In genomic region chr3:197796087-197796486, GRCh38 we compare ENCODE assay signal across 35 cellular contexts. TPM values are rescaled to one million over a fixed set of nuclear protein-coding genes. Genes with fewer than 3 reads are reported as not detected.
A peak's percentile ranks its signal among the peaks of the same experiment; 100 is the strongest.
DNase-seq lines count a peak whose midpoint lies in the region; ATAC-seq and TF ChIP-seq lines count a peak whose summit lies in the region.
"Had no signal": no experiment of that assay in that cellular context is flagged by ENCODE, and none has a peak within 500 bp of the region (broad histone marks: within the 10 kb centered on the region; RNA-seq: fewer than 3 reads in every experiment).

No MANE protein-coding gene starts in this region.

- H2AFZ ChIP-seq in PC-9 (no peak overlapping the region), mesenchymal stem cell (ENCODE audit: low read depth, low read length) (no peak overlapping the region)

- no peaks in the 10 kb centered on the region for H3K79me1 ChIP-seq in mesenchymal stem cell (replicated peaks; ENCODE audit: low read length, poor library complexity, severe bottlenecking)

- no peak overlapping the region for H2BK12ac ChIP-seq in mesenchymal stem cell (ENCODE audit: low read length in 2 of 2)

- H3K27me3 ChIP-seq in CD8-positive, alpha-beta T cell (ENCODE audit: insufficient read depth, low read length), result no peaks in the 10 kb centered on the region
- H3K27me3 ChIP-seq in PC-9 (ENCODE audit: insufficient read depth, low read depth) (no peaks in the 10 kb centered on the region), mesenchymal stem cell (ENCODE audit: control insufficient read depth in 1 of 2, insufficient read depth in 1 of 2, low read length in 2 of 2) (no peaks in the 10 kb centered on the region)
- H3K27me3 ChIP-seq: neutrophil, testis had no signal

- H3K14ac ChIP-seq in mesenchymal stem cell (ENCODE audit: low read length in 2 of 2), result no peak overlapping the region

- H3K4me3 ChIP-seq in CD8-positive, alpha-beta T cell (ENCODE audit: low read depth, low read length), result no peak overlapping the region
- H3K4me3 ChIP-seq in PC-9, result no peak overlapping the region
- H3K4me3 ChIP-seq in mesenchymal stem cell (ENCODE audit: insufficient read depth in 1 of 2, low read depth in 1 of 2, low read length in 2 of 2), result no peak overlapping the region
- H3K4me3 ChIP-seq: lung, psoas muscle, testis had no signal

- H3K27ac ChIP-seq in CD8-positive, alpha-beta T cell (ENCODE audit: low read depth, low read length), result no peak overlapping the region
- peak overlapping the region; percentile 66 for H3K27ac ChIP-seq in PC-9
- H3K27ac ChIP-seq in mesenchymal stem cell (ENCODE audit: low read length, poor library complexity, severe bottlenecking), result no peak overlapping the region
- H3K27ac ChIP-seq: neutrophil, psoas muscle, testis, WERI-Rb-1 had no signal

- CTCF ChIA-PET in CD8-positive, alpha-beta T cell (lab: Charles Lee), result interaction anchor here (0.6 kb wide), 1 partner anchor 82 kb away, joined by 3 read pairs; no protein-coding TSS in a partner anchor
- CTCF ChIA-PET in PC-9 (lab: Charles Lee), result no interaction called here

- peaks cover 12% of the 10 kb centered on the region for H3K36me3 Mint-ChIP-seq in T-helper 2 cell treated with Interferon-gamma antibody and Interleukin-4, amounts not matched to agents 5 μg/mL and 100 μg/mL, for 36 hours (ENCODE audit: low read depth)
- H3K36me3 Mint-ChIP-seq in CD8-positive, alpha-beta T cell, result peaks cover 11% of the 10 kb centered on the region
- H3K36me3 Mint-ChIP-seq: activated naive CD8-positive, alpha-beta T cell had no signal

- H3K27ac Mint-ChIP-seq in T-helper 2 cell treated with Interferon-gamma antibody and Interleukin-4, amounts not matched to agents 5 μg/mL and 100 μg/mL, for 36 hours, result peak overlapping the region; percentile 36
- peak overlapping the region; percentile 6 for H3K27ac Mint-ChIP-seq in CD8-positive, alpha-beta T cell
- H3K27ac Mint-ChIP-seq: activated T-helper 2 cell treated with anti-CD3 and anti-CD28 coated beads, Interferon-gamma antibody, Interleukin-2, Interleukin-4, amounts not matched to agents 10 μg/mL and 5 μg/mL and 100 μg/mL, durations not matched to agents 14 hours and 24 hours and 36 hours had no signal

- no peak overlapping the region for H3K4ac ChIP-seq in mesenchymal stem cell (ENCODE audit: low read depth in 1 of 2, low read length in 2 of 2)

- H3K4me3 Mint-ChIP-seq in T-helper 2 cell treated with Interferon-gamma antibody and Interleukin-4, amounts not matched to agents 5 μg/mL and 100 μg/mL, for 36 hours, result no peak overlapping the region
- no peak overlapping the region for H3K4me3 Mint-ChIP-seq in CD8-positive, alpha-beta T cell
- H3K4me3 Mint-ChIP-seq: activated naive CD8-positive, alpha-beta T cell had no signal

- H3K4me1 Mint-ChIP-seq in T-helper 2 cell treated with Interferon-gamma antibody and Interleukin-4, amounts not matched to agents 5 μg/mL and 100 μg/mL, for 36 hours (ENCODE audit: low read depth), result peaks cover 35% of the 10 kb centered on the region
- H3K4me1 Mint-ChIP-seq in CD8-positive, alpha-beta T cell (ENCODE audit: low read depth), result peaks cover 64% of the 10 kb centered on the region

- no TSS peak for BruUV-seq in PC-9 (replicated peaks; lab: Mats Ljungman, UMichigan)

- TF ChIP-seq CTCF in CD8-positive, alpha-beta T cell (IDR thresholded peaks at IDR 0.05), result no peak
- no peak for TF ChIP-seq CTCF in PC-9 (conservative IDR thresholded peaks at IDR 0.05)

- H3K23ac ChIP-seq in mesenchymal stem cell (ENCODE audit: low read length in 2 of 2), result no peak overlapping the region

- over 99% methylated on average over 3 of the region's 4 CpGs for WGBS in mesenchymal stem cell

- no peak overlapping the region for H2BK15ac ChIP-seq in mesenchymal stem cell (ENCODE audit: low read depth, poor library complexity, severe bottlenecking)

- peak overlapping the region; percentile 27 for H3K9ac ChIP-seq in mesenchymal stem cell (ENCODE audit: low read length)

- no peak for DNase-seq in T-helper 2 cell treated with Interferon-gamma antibody and Interleukin-4, amounts not matched to agents 5 μg/mL and 100 μg/mL, for 36 hours (ENCODE audit: low spot score)
- DNase-seq in T-helper 2 cell (no peak), PC-9 (no peak), mesenchymal stem cell (no peak), NCI-H446 (lab: John Stamatoyannopoulos, UW) (no peak), DMS53 treated with DMSO at 0.1 percent for 48 hours (lab: John Stamatoyannopoulos, UW; ENCODE audit: unreplicated experiment) (no peak), posterior cingulate gyrus (no peak)
- DNase-seq in CD8-positive, alpha-beta T cell, result no peak
- DNase-seq: 8988T; activated CD4-positive, alpha-beta T cell treated with anti-CD3 and anti-CD28 coated beads, Interleukin-2, amount 50 U/mL, for 48 hours; activated CD8-positive, alpha-beta memory T cell treated with anti-CD3 and anti-CD28 coated beads, Interleukin-2, amount 50 U/mL, for 48 hours; AML-193; Caco-2; caudate nucleus; cortex of kidney; DMS79 treated with DMSO at 0.1 percent for 48 hours; GF-D8; HCEC 1CT; head of caudate nucleus; KG1; kidney glomerular epithelial cell; NCI-H146; NCI-H2107; NCI-H510A; OCI-M1; psoas muscle; Right ventricle myocardium superior; stimulated activated CD4-positive, alpha-beta T cell treated with anti-CD3 and anti-CD28 coated beads, Interleukin-15, amount 100 ng/mL, for 24 hours; stimulated activated naive CD8-positive, alpha-beta T cell treated with anti-CD3 and anti-CD28 coated beads, Interleukin-15, Interleukin-2, amounts not matched to agents 100 U/mL and 50 U/mL, for 24 hours; testis; WERI-Rb-1 had no signal

- H3K9me3 Mint-ChIP-seq in T-helper 2 cell treated with Interferon-gamma antibody and Interleukin-4, amounts not matched to agents 5 μg/mL and 100 μg/mL, for 36 hours, result no peaks in the 10 kb centered on the region
- H3K9me3 Mint-ChIP-seq in CD8-positive, alpha-beta T cell, result no peaks in the 10 kb centered on the region
- H3K9me3 Mint-ChIP-seq: activated T-helper 2 cell treated with anti-CD3 and anti-CD28 coated beads, Interferon-gamma antibody, Interleukin-2, Interleukin-4, amounts not matched to agents 10 μg/mL and 5 μg/mL and 100 μg/mL, durations not matched to agents 14 hours and 24 hours and 36 hours had no signal

- intact Hi-C loops in CD8-positive, alpha-beta T cell (cut with DNase I, micrococcal nuclease), result loop anchor here in 1 of 2 experiments (10.0 kb wide), 1 partner anchor 149 kb away; no protein-coding TSS in a partner anchor
- intact Hi-C loops in PC-9 (cut with micrococcal nuclease; ENCODE audit: unreplicated experiment) (no loop called here), posterior cingulate gyrus (cut with DNase I) (no loop called here)

- H3K4me2 ChIP-seq in PC-9 (peak overlapping the region; percentile 5; the same call in 1 of the 2 replicates), mesenchymal stem cell (ENCODE audit: low read length, poor library complexity, severe bottlenecking) (no peak overlapping the region)

- H3K27me3 Mint-ChIP-seq in T-helper 2 cell treated with Interferon-gamma antibody and Interleukin-4, amounts not matched to agents 5 μg/mL and 100 μg/mL, for 36 hours (ENCODE audit: low read depth), result no peaks in the 10 kb centered on the region
- H3K27me3 Mint-ChIP-seq in CD8-positive, alpha-beta T cell (ENCODE audit: low read depth), result no peaks in the 10 kb centered on the region
- H3K27me3 Mint-ChIP-seq: activated naive CD8-positive, alpha-beta T cell had no signal

- no peak overlapping the region for H2BK5ac ChIP-seq in mesenchymal stem cell (ENCODE audit: low read depth, low read length, poor library complexity, severe bottlenecking)

- H3K4me1 ChIP-seq in CD8-positive, alpha-beta T cell (ENCODE audit: insufficient read depth, low read length), result peaks cover 27% of the 10 kb centered on the region
- H3K4me1 ChIP-seq in PC-9 (replicated peaks; ENCODE audit: insufficient read depth), result peaks cover 43% of the 10 kb centered on the region
- peaks cover 4% of the 10 kb centered on the region for H3K4me1 ChIP-seq in mesenchymal stem cell (ENCODE audit: control insufficient read depth, insufficient read depth, low read depth, low read length)
- H3K4me1 ChIP-seq: Caco-2, testis had no signal

- H4K20me1 ChIP-seq in PC-9 (ENCODE audit: insufficient read depth), result peaks cover 10% of the 10 kb centered on the region; the same call in 1 of the 2 replicates

- H2AK5ac ChIP-seq in mesenchymal stem cell (ENCODE audit: low read length, severe bottlenecking), result no peak overlapping the region

- no peaks in the 10 kb centered on the region for H3K9me3 ChIP-seq in CD8-positive, alpha-beta T cell (ENCODE audit: low read length)
- H3K9me3 ChIP-seq in PC-9 (ENCODE audit: insufficient read depth, low read depth) (no peaks in the 10 kb centered on the region), mesenchymal stem cell (ENCODE audit: control insufficient read depth, low read length) (no peaks in the 10 kb centered on the region)
- H3K9me3 ChIP-seq: Caco-2, neutrophil, psoas muscle, testis had no signal

- ATAC-seq in CD8-positive, alpha-beta T cell, result no peak
- ATAC-seq: psoas muscle; stimulated activated naive CD8-positive, alpha-beta T cell treated with anti-CD3 and anti-CD28 coated beads, Interleukin-15, Interleukin-2, amounts not matched to agents 100 U/mL and 50 U/mL, for 24 hours had no signal

- H3K9me2 ChIP-seq in PC-9 (ENCODE audit: insufficient read depth), result no peaks in the 10 kb centered on the region; the same call in 1 of the 2 replicates

- POLR2A ChIA-PET in CD8-positive, alpha-beta T cell (lab: Charles Lee), result interaction anchor here (1.3 kb wide), 1 partner anchor 84 kb away, joined by 5 read pairs; no protein-coding TSS in a partner anchor
- POLR2A ChIA-PET in PC-9 (lab: Charles Lee; ENCODE audit: unreplicated experiment), result no interaction called here

- no peak overlapping the region for H4K91ac ChIP-seq in mesenchymal stem cell (ENCODE audit: low read length)

- no peak overlapping the region for H4K8ac ChIP-seq in mesenchymal stem cell (ENCODE audit: low read length)

- H3F3A ChIP-seq in PC-9 (ENCODE audit: insufficient read depth, low read depth), result peaks cover 42% of the 10 kb centered on the region

- H3K36me3 ChIP-seq in CD8-positive, alpha-beta T cell (ENCODE audit: insufficient read depth, low read length), result no peaks in the 10 kb centered on the region
- H3K36me3 ChIP-seq in PC-9 (ENCODE audit: low read depth) (no peaks in the 10 kb centered on the region), mesenchymal stem cell (ENCODE audit: control insufficient read depth in 1 of 2, insufficient read depth in 2 of 2, low read depth in 1 of 2, low read length in 2 of 2) (no peaks in the 10 kb centered on the region)
- H3K36me3 ChIP-seq: neutrophil, WERI-Rb-1 had no signal

- no peak overlapping the region for H2BK120ac ChIP-seq in mesenchymal stem cell (ENCODE audit: low read depth, low read length)

- no peak overlapping the region for H3K18ac ChIP-seq in mesenchymal stem cell (ENCODE audit: low read depth in 1 of 2, low read length in 2 of 2)

- peaks cover 96% of the 10 kb centered on the region for H3K79me2 ChIP-seq in PC-9 (ENCODE audit: low read depth)

RNA-seq across cellular contexts. Expression of gene LRCH3, which starts 5.0 kb away (rescaled TPM):
- total RNA-seq in CD8-positive, alpha-beta T cell, result 10 to 100 TPM; 37.1 to 39.7 TPM
- total RNA-seq in PC-9 (2021), result 51.9 and 71.5 TPM in 2 replicates
- 26.9 TPM for polyA plus RNA-seq in mesenchymal stem cell (2013, experiment 1 of 2)
- polyA plus RNA-seq in mesenchymal stem cell (2013, experiment 2 of 2), result 26.2 TPM

RNA-seq across cellular contexts. Expression of gene FYTTD1, which starts 46.4 kb away (rescaled TPM):
- total RNA-seq in CD8-positive, alpha-beta T cell, result 10 to 100 TPM; 80.9 to 88.0 TPM
- 75.4 and 78.3 TPM in 2 replicates for total RNA-seq in PC-9 (2021)
- 55.2 TPM for polyA plus RNA-seq in mesenchymal stem cell (2013, experiment 1 of 2)
- 56.7 TPM for polyA plus RNA-seq in mesenchymal stem cell (2013, experiment 2 of 2)

RNA-seq across cellular contexts. Expression of gene RUBCN, which starts 59.4 kb away (rescaled TPM):
- 10 to 100 TPM; 32.6 to 33.6 TPM for total RNA-seq in CD8-positive, alpha-beta T cell
- total RNA-seq in PC-9 (2021), result 34.2 and 41.1 TPM in 2 replicates
- polyA plus RNA-seq in mesenchymal stem cell (2013, experiment 1 of 2), result 13.0 TPM
- polyA plus RNA-seq in mesenchymal stem cell (2013, experiment 2 of 2), result 12.6 TPM
